1 cellular context compared by ENCODE assay signal in the genomic region with DNA sequence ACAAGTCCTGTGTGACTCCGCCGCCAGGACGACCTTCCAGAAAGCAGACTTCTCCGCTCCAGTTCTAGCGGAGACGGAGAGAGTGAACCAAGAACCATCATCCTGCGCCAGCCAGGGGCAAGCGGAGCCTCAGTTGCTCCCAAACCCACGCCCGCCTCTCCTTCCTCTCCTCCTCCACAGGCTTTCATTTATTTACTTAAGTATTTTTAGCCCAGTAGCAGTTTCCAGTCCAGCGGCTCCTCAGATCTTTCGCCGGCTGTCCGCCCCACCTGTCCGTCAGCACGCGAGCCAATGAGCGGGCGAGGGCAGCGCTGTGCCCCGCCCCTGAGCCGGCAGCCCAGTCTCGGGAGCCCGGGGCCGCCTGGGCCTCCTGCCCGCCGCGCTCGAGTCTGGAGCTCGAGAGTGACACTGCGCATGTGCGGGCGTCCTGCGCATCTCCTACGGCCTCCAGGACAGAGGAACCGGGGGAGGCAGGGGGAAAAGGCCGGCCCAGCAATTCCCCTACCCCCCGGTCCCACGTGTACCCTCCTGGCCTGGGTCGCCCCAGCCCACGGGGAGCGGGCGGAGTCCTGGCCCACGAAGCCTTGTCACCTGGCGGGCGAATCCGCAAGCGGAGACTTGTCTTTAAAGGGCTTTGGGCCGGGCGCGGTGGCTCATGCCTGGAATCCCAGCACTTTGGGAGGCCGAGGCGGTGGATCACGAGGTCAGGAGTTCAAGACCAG.
TF ChIP-seq lines count a peak whose summit lies in the region.

A gene (plus strand): TSS at position 425 of the 722 bp plus-strand sequence.

TF ChIP-seq in HepG2, 621 proteins besides CTCF, POLR2A, EP300 and RAD21 (continued from another document and continues in another):
- TF ChIP-seq, protein P1, sequence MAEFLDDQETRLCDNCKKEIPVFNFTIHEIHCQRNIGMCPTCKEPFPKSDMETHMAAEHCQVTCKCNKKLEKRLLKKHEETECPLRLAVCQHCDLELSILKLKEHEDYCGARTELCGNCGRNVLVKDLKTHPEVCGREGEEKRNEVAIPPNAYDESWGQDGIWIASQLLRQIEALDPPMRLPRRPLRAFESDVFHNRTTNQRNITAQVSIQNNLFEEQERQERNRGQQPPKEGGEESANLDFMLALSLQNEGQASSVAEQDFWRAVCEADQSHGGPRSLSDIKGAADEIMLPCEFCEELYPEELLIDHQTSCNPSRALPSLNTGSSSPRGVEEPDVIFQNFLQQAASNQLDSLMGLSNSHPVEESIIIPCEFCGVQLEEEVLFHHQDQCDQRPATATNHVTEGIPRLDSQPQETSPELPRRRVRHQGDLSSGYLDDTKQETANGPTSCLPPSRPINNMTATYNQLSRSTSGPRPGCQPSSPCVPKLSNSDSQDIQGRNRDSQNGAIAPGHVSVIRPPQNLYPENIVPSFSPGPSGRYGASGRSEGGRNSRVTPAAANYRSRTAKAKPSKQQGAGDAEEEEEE (CRISPR knock-in tag; IDR thresholded peaks at IDR 0.05; ENCODE audit: borderline replicate concordance) = no peak
- TF ChIP-seq ZFP62 (CRISPR knock-in tag; IDR thresholded peaks at IDR 0.05) (no peak), TBX2 (CRISPR knock-in tag; IDR thresholded peaks at IDR 0.05; ENCODE audit: borderline replicate concordance) (peak; percentile 71), FOXO1 (CRISPR knock-in tag; IDR thresholded peaks at IDR 0.05) (0 out of 2 replicates have a peak, but pooled peaks have one; percentile 9), ZFY (CRISPR knock-in tag; IDR thresholded peaks at IDR 0.05) (peak; percentile 85), HMG20A (CRISPR knock-in tag; IDR thresholded peaks at IDR 0.05; ENCODE audit: borderline replicate concordance) (no peak), ZFP82 (CRISPR knock-in tag; IDR thresholded peaks at IDR 0.05; ENCODE audit: borderline replicate concordance) (peak; percentile 65; the same call in 1 of the 2 replicates), ZNF329 (CRISPR knock-in tag; IDR thresholded peaks at IDR 0.05; ENCODE audit: low read depth) (0 out of 2 replicates have a peak, but pooled peaks have one; percentile 1), HMGA1 (CRISPR knock-in tag; conservative IDR thresholded peaks at IDR 0.05) (no peak), KLF15 (CRISPR knock-in tag; IDR thresholded peaks at IDR 0.05; ENCODE audit: borderline replicate concordance) (no peak), RFX5 (IDR thresholded peaks at IDR 0.05; ENCODE audit: low read depth, low read length) (no peak; the same call in 1 of the 2 replicates), ZNF143 (CRISPR knock-in tag; IDR thresholded peaks at IDR 0.05) (no peak), ZNF562 (CRISPR knock-in tag; IDR thresholded peaks at IDR 0.05; ENCODE audit: borderline replicate concordance) (no peak), ZSCAN29 (CRISPR knock-in tag; conservative IDR thresholded peaks at IDR 0.05) (no peak), MIER3 (CRISPR knock-in tag; IDR thresholded peaks at IDR 0.05; ENCODE audit: borderline replicate concordance) (no peak), HNF4G (IDR thresholded peaks at IDR 0.05; ENCODE audit: borderline replicate concordance, low read depth, low read length) (no peak), HNF4G (CRISPR knock-in tag; IDR thresholded peaks at IDR 0.05; ENCODE audit: borderline replicate concordance, low read depth) (no peak), IKZF1 (IDR thresholded peaks at IDR 0.05) (no peak), SMC3 (IDR thresholded peaks at IDR 0.05; ENCODE audit: low read length) (no peak), ZNF570 (CRISPR knock-in tag; IDR thresholded peaks at IDR 0.05; ENCODE audit: borderline replicate concordance) (no peak), ZNF598 (CRISPR knock-in tag; IDR thresholded peaks at IDR 0.05; ENCODE audit: borderline replicate concordance) (peak; percentile 64; the same call in 1 of the 2 replicates), ELF4 (CRISPR knock-in tag; IDR thresholded peaks at IDR 0.05; ENCODE audit: borderline replicate concordance) (no peak), TGIF2 (CRISPR knock-in tag; IDR thresholded peaks at IDR 0.05) (0 out of 2 replicates have a peak, but pooled peaks have one; percentile 57), ZFP1 (CRISPR knock-in tag; IDR thresholded peaks at IDR 0.05) (no peak), ZNF205 (CRISPR knock-in tag; IDR thresholded peaks at IDR 0.05) (no peak; the same call in 1 of the 2 replicates)
- TF ChIP-seq, protein P2, sequence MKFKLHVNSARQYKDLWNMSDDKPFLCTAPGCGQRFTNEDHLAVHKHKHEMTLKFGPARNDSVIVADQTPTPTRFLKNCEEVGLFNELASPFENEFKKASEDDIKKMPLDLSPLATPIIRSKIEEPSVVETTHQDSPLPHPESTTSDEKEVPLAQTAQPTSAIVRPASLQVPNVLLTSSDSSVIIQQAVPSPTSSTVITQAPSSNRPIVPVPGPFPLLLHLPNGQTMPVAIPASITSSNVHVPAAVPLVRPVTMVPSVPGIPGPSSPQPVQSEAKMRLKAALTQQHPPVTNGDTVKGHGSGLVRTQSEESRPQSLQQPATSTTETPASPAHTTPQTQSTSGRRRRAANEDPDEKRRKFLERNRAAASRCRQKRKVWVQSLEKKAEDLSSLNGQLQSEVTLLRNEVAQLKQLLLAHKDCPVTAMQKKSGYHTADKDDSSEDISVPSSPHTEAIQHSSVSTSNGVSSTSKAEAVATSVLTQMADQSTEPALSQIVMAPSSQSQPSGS (CRISPR knock-in tag; IDR thresholded peaks at IDR 0.05) = 0 out of 2 replicates have a peak, but pooled peaks have one; percentile 27
- TF ChIP-seq, protein P3, sequence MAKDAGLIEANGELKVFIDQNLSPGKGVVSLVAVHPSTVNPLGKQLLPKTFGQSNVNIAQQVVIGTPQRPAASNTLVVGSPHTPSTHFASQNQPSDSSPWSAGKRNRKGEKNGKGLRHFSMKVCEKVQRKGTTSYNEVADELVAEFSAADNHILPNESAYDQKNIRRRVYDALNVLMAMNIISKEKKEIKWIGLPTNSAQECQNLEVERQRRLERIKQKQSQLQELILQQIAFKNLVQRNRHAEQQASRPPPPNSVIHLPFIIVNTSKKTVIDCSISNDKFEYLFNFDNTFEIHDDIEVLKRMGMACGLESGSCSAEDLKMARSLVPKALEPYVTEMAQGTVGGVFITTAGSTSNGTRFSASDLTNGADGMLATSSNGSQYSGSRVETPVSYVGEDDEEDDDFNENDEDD (CRISPR knock-in tag; IDR thresholded peaks at IDR 0.05; ENCODE audit: borderline replicate concordance) = peak; percentile 68; the same call in 1 of the 2 replicates
- TF ChIP-seq, protein P4, sequence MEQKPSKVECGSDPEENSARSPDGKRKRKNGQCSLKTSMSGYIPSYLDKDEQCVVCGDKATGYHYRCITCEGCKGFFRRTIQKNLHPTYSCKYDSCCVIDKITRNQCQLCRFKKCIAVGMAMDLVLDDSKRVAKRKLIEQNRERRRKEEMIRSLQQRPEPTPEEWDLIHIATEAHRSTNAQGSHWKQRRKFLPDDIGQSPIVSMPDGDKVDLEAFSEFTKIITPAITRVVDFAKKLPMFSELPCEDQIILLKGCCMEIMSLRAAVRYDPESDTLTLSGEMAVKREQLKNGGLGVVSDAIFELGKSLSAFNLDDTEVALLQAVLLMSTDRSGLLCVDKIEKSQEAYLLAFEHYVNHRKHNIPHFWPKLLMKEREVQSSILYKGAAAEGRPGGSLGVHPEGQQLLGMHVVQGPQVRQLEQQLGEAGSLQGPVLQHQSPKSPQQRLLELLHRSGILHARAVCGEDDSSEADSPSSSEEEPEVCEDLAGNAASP (CRISPR knock-in tag; IDR thresholded peaks at IDR 0.05; ENCODE audit: borderline replicate concordance) = peak; percentile 37; the same call in 1 of the 2 replicates
- TF ChIP-seq, protein P5, sequence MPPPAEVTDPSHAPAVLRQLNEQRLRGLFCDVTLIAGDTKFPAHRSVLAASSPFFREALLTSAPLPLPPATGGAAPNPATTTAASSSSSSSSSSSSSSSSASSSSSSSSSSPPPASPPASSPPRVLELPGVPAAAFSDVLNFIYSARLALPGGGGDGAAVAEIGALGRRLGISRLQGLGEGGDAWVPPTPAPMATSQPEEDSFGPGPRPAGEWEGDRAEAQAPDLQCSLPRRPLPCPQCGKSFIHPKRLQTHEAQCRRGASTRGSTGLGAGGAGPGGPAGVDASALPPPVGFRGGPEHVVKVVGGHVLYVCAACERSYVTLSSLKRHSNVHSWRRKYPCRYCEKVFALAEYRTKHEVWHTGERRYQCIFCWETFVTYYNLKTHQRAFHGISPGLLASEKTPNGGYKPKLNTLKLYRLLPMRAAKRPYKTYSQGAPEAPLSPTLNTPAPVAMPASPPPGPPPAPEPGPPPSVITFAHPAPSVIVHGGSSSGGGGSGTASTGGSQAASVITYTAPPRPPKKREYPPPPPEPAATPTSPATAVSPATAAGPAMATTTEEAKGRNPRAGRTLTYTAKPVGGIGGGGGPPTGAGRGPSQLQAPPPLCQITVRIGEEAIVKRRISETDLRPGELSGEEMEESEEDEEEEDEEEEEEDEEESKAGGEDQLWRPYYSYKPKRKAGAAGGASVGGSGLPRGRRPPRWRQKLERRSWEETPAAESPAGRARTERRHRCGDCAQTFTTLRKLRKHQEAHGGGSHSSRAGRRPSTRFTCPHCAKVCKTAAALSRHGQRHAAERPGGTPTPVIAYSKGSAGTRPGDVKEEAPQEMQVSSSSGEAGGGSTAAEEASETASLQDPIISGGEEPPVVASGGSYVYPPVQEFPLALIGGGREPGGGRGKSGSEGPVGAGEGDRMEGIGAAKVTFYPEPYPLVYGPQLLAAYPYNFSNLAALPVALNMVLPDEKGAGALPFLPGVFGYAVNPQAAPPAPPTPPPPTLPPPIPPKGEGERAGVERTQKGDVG (CRISPR knock-in tag; IDR thresholded peaks at IDR 0.05; ENCODE audit: borderline replicate concordance) = no peak
- TF ChIP-seq, protein P6, sequence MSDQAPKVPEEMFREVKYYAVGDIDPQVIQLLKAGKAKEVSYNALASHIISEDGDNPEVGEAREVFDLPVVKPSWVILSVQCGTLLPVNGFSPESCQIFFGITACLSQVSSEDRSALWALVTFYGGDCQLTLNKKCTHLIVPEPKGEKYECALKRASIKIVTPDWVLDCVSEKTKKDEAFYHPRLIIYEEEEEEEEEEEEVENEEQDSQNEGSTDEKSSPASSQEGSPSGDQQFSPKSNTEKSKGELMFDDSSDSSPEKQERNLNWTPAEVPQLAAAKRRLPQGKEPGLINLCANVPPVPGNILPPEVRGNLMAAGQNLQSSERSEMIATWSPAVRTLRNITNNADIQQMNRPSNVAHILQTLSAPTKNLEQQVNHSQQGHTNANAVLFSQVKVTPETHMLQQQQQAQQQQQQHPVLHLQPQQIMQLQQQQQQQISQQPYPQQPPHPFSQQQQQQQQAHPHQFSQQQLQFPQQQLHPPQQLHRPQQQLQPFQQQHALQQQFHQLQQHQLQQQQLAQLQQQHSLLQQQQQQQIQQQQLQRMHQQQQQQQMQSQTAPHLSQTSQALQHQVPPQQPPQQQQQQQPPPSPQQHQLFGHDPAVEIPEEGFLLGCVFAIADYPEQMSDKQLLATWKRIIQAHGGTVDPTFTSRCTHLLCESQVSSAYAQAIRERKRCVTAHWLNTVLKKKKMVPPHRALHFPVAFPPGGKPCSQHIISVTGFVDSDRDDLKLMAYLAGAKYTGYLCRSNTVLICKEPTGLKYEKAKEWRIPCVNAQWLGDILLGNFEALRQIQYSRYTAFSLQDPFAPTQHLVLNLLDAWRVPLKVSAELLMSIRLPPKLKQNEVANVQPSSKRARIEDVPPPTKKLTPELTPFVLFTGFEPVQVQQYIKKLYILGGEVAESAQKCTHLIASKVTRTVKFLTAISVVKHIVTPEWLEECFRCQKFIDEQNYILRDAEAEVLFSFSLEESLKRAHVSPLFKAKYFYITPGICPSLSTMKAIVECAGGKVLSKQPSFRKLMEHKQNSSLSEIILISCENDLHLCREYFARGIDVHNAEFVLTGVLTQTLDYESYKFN (CRISPR knock-in tag; conservative IDR thresholded peaks at IDR 0.05) = peak; percentile 55
- TF ChIP-seq, protein P7, sequence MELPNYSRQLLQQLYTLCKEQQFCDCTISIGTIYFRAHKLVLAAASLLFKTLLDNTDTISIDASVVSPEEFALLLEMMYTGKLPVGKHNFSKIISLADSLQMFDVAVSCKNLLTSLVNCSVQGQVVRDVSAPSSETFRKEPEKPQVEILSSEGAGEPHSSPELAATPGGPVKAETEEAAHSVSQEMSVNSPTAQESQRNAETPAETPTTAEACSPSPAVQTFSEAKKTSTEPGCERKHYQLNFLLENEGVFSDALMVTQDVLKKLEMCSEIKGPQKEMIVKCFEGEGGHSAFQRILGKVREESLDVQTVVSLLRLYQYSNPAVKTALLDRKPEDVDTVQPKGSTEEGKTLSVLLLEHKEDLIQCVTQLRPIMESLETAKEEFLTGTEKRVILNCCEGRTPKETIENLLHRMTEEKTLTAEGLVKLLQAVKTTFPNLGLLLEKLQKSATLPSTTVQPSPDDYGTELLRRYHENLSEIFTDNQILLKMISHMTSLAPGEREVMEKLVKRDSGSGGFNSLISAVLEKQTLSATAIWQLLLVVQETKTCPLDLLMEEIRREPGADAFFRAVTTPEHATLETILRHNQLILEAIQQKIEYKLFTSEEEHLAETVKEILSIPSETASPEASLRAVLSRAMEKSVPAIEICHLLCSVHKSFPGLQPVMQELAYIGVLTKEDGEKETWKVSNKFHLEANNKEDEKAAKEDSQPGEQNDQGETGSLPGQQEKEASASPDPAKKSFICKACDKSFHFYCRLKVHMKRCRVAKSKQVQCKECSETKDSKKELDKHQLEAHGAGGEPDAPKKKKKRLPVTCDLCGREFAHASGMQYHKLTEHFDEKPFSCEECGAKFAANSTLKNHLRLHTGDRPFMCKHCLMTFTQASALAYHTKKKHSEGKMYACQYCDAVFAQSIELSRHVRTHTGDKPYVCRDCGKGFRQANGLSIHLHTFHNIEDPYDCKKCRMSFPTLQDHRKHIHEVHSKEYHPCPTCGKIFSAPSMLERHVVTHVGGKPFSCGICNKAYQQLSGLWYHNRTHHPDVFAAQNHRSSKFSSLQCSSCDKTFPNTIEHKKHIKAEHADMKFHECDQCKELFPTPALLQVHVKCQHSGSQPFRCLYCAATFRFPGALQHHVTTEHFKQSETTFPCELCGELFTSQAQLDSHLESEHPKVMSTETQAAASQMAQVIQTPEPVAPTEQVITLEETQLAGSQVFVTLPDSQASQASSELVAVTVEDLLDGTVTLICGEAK (IDR thresholded peaks at IDR 0.05) = no peak
- TF ChIP-seq, protein P7 (CRISPR knock-in tag; IDR thresholded peaks at IDR 0.05) = no peak
